In the genomic region with DNA sequence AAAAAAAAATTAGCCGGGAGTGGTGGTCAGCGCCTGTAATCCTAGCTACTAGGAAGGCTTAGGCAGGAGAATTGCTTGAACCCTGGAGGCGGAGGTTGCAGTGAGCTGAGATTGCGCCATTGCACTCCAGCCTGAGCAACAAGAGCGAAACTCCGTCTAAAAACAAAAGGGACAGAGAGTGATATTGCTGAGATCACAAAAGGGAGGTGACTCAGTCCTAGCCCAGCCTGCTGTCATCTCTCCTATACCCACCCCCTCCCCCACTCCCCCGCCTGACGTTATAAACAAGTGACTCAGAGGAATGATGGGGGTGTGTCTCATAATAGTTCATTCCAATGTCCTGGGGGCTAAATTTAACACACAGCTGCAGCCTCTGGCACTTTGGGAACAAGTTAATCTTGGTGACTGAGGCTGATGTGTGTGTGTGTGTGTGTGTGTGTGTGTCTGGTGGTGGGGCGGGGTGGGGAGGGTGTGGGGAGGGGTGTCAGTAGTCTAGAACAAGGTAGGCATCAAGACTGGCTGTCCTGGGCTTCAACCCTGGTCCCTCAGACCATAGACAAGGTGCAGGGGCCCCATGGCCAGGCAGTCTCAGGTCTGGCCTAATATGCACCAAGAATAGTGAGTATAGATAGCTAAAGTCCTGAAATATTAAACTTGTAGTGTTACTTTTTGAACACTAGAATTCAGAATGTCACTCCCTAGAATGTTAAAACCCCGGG, we compare ENCODE assay signal across 8 cellular contexts. TPM values are rescaled to one million over a fixed set of nuclear protein-coding genes. Genes with fewer than 3 reads are reported as not detected.
DNase-seq lines count a peak whose midpoint lies in the region; ATAC-seq lines count a peak whose summit lies in the region.

No MANE protein-coding gene starts in this region.

- no peaks in the 10 kb centered on the region for H3K36me3 ChIP-seq in skeletal muscle satellite cell (ENCODE audit: insufficient read depth, low read length)

- no peak overlapping the region for H3K9ac ChIP-seq in skeletal muscle satellite cell (ENCODE audit: low read depth, low read length)

- ATAC-seq in HG03039 (IDR thresholded peaks at IDR 0.05; ENCODE audit: unreplicated experiment) (no peak), HG03159 (IDR thresholded peaks at IDR 0.05; ENCODE audit: unreplicated experiment) (no peak), GM19351 (IDR thresholded peaks at IDR 0.05; ENCODE audit: unreplicated experiment) (no peak)

- H3K9me3 ChIP-seq in skeletal muscle satellite cell (replicated peaks; ENCODE audit: low read length), result no peaks in the 10 kb centered on the region

- H3K4me3 ChIP-seq in skeletal muscle satellite cell (ENCODE audit: low read length), result no peak overlapping the region

- peak; percentile 62 for DNase-seq in stimulated activated naive CD4-positive, alpha-beta T cell treated with Interleukin-2 at 50 U/mL for 16 hours (lab: John Stamatoyannopoulos, UW)
- no peak for DNase-seq in stimulated activated naive CD4-positive, alpha-beta T cell (lab: John Stamatoyannopoulos, UW)
- peak; percentile 66 for DNase-seq in activated CD8-positive, alpha-beta memory T cell treated with anti-CD3 and anti-CD28 coated beads, Interleukin-2, amount 50 U/mL, for 48 hours
- peak; percentile 80 for DNase-seq in glomerular visceral epithelial cell (ENCODE audit: extremely low spot score)

- H3K4me2 ChIP-seq in skeletal muscle satellite cell (ENCODE audit: low read length), result peak overlapping the region; percentile 34

- H3K27me3 ChIP-seq in skeletal muscle satellite cell (ENCODE audit: control insufficient read depth, insufficient read depth, low read length), result peaks cover 29% of the 10 kb centered on the region

- H3K4me1 ChIP-seq in skeletal muscle satellite cell (ENCODE audit: control insufficient read depth, insufficient read depth, low read length), result peaks cover 25% of the 10 kb centered on the region

RNA-seq across cellular contexts. Expression of a gene that starts 1.3 kb away (rescaled TPM):
- total RNA-seq in skeletal muscle satellite cell (2012; rRNA removed), result 0.66 TPM in 1 of 2 replicates, not detected in the other

RNA-seq across cellular contexts. Expression of a gene that starts 18.6 kb away (rescaled TPM):
- total RNA-seq in skeletal muscle satellite cell (2012; rRNA removed), result not detected in 2 replicates

RNA-seq across cellular contexts. Expression of a gene that starts 30.5 kb away (rescaled TPM):
- 14.2 and 18.1 TPM in 2 replicates for total RNA-seq in skeletal muscle satellite cell (2012; rRNA removed)

Comparison
In these comparisons a context has a peak if more than half of its experiments do, and no peak if none do; other contexts are left out.
1. DNase-seq: peak in stimulated activated naive CD4-positive, alpha-beta T cell treated with Interleukin-2 at 50 U/mL for 16 hours (single experiment), activated CD8-positive, alpha-beta memory T cell treated with anti-CD3 and anti-CD28 coated beads, Interleukin-2, amount 50 U/mL, for 48 hours (single experiment) and glomerular visceral epithelial cell (single experiment); none in stimulated activated naive CD4-positive, alpha-beta T cell (0 of 6).